1 cellular context compared by ENCODE assay signal in genomic region chr9:127664678-127665507, GRCh38.
TF ChIP-seq lines count a peak whose summit lies in the region.

No MANE protein-coding gene starts in this region.

TF ChIP-seq in HepG2, 621 proteins besides CTCF, POLR2A, EP300 and RAD21 (continued from another document):
- TF ChIP-seq, protein P1, sequence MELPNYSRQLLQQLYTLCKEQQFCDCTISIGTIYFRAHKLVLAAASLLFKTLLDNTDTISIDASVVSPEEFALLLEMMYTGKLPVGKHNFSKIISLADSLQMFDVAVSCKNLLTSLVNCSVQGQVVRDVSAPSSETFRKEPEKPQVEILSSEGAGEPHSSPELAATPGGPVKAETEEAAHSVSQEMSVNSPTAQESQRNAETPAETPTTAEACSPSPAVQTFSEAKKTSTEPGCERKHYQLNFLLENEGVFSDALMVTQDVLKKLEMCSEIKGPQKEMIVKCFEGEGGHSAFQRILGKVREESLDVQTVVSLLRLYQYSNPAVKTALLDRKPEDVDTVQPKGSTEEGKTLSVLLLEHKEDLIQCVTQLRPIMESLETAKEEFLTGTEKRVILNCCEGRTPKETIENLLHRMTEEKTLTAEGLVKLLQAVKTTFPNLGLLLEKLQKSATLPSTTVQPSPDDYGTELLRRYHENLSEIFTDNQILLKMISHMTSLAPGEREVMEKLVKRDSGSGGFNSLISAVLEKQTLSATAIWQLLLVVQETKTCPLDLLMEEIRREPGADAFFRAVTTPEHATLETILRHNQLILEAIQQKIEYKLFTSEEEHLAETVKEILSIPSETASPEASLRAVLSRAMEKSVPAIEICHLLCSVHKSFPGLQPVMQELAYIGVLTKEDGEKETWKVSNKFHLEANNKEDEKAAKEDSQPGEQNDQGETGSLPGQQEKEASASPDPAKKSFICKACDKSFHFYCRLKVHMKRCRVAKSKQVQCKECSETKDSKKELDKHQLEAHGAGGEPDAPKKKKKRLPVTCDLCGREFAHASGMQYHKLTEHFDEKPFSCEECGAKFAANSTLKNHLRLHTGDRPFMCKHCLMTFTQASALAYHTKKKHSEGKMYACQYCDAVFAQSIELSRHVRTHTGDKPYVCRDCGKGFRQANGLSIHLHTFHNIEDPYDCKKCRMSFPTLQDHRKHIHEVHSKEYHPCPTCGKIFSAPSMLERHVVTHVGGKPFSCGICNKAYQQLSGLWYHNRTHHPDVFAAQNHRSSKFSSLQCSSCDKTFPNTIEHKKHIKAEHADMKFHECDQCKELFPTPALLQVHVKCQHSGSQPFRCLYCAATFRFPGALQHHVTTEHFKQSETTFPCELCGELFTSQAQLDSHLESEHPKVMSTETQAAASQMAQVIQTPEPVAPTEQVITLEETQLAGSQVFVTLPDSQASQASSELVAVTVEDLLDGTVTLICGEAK (IDR thresholded peaks at IDR 0.05) = no peak
- TF ChIP-seq, protein P1 (CRISPR knock-in tag; IDR thresholded peaks at IDR 0.05) = no peak
- TF ChIP-seq BHLHE40 (IDR thresholded peaks at IDR 0.05; ENCODE audit: low read length) (no peak), SMAD9 (CRISPR knock-in tag; IDR thresholded peaks at IDR 0.05) (no peak), FUBP1 (CRISPR knock-in tag; IDR thresholded peaks at IDR 0.05; ENCODE audit: borderline replicate concordance) (no peak), ZNF232 (CRISPR knock-in tag; IDR thresholded peaks at IDR 0.05; ENCODE audit: borderline replicate concordance) (no peak), GPN1 (CRISPR knock-in tag; IDR thresholded peaks at IDR 0.05; ENCODE audit: borderline replicate concordance) (no peak), ZNF367 (CRISPR knock-in tag; IDR thresholded peaks at IDR 0.05; ENCODE audit: borderline replicate concordance) (no peak), REXO4 (CRISPR knock-in tag; IDR thresholded peaks at IDR 0.05; ENCODE audit: borderline replicate concordance) (no peak), SNAPC5 (CRISPR knock-in tag; IDR thresholded peaks at IDR 0.05; ENCODE audit: borderline replicate concordance) (no peak), ZNF552 (CRISPR knock-in tag; IDR thresholded peaks at IDR 0.05; ENCODE audit: borderline replicate concordance) (no peak), HDAC6 (IDR thresholded peaks at IDR 0.05; ENCODE audit: low read depth, low read length) (no peak), GTF2F1 (IDR thresholded peaks at IDR 0.05; ENCODE audit: low read length) (no peak), HIVEP1 (CRISPR knock-in tag; IDR thresholded peaks at IDR 0.05) (no peak), HNRNPL (IDR thresholded peaks at IDR 0.05; ENCODE audit: low read depth, low read length) (no peak), ZKSCAN8 (CRISPR knock-in tag; IDR thresholded peaks at IDR 0.05; ENCODE audit: borderline replicate concordance) (no peak), PCBP2 (optimal IDR thresholded peaks at IDR 0.05; ENCODE audit: low read depth, low read length, poor library complexity, severe bottlenecking) (no peak), MAFK (conservative IDR thresholded peaks at IDR 0.05 in 1 of 2, IDR thresholded peaks at IDR 0.05 in 1 of 2; ENCODE audit: low read length in 2 of 2) (no peak), SP1 (IDR thresholded peaks at IDR 0.05) (no peak), SP1 (CRISPR knock-in tag; IDR thresholded peaks at IDR 0.05) (no peak), TSC22D2 (CRISPR knock-in tag; IDR thresholded peaks at IDR 0.05; ENCODE audit: borderline replicate concordance) (no peak), ZNF3 (CRISPR knock-in tag; IDR thresholded peaks at IDR 0.05) (no peak), ZNF326 (CRISPR knock-in tag; IDR thresholded peaks at IDR 0.05; ENCODE audit: borderline replicate concordance) (no peak), KLF9 (CRISPR knock-in tag; IDR thresholded peaks at IDR 0.05; ENCODE audit: low read depth) (no peak)
- TF ChIP-seq, protein P2, sequence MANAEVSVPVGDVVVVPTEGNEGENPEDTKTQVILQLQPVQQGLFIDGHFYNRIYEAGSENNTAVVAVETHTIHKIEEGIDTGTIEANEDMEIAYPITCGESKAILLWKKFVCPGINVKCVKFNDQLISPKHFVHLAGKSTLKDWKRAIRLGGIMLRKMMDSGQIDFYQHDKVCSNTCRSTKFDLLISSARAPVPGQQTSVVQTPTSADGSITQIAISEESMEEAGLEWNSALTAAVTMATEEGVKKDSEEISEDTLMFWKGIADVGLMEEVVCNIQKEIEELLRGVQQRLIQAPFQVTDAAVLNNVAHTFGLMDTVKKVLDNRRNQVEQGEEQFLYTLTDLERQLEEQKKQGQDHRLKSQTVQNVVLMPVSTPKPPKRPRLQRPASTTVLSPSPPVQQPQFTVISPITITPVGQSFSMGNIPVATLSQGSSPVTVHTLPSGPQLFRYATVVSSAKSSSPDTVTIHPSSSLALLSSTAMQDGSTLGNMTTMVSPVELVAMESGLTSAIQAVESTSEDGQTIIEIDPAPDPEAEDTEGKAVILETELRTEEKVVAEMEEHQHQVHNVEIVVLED (CRISPR knock-in tag; IDR thresholded peaks at IDR 0.05; ENCODE audit: borderline replicate concordance) = no peak
- TF ChIP-seq, protein P3, sequence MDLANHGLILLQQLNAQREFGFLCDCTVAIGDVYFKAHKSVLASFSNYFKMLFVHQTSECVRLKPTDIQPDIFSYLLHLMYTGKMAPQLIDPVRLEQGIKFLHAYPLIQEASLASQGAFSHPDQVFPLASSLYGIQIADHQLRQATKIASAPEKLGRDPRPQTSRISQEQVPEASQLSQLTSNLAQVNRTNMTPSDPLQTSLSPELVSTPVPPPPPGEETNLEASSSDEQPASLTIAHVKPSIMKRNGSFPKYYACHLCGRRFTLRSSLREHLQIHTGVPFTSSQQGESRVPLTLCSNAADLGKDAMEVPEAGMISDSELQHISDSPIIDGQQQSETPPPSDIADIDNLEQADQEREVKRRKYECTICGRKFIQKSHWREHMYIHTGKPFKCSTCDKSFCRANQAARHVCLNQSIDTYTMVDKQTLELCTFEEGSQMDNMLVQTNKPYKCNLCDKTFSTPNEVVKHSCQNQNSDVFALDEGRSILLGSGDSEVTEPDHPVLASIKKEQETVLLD (CRISPR knock-in tag; IDR thresholded peaks at IDR 0.05; ENCODE audit: low read depth) = no peak
- TF ChIP-seq, protein P4, sequence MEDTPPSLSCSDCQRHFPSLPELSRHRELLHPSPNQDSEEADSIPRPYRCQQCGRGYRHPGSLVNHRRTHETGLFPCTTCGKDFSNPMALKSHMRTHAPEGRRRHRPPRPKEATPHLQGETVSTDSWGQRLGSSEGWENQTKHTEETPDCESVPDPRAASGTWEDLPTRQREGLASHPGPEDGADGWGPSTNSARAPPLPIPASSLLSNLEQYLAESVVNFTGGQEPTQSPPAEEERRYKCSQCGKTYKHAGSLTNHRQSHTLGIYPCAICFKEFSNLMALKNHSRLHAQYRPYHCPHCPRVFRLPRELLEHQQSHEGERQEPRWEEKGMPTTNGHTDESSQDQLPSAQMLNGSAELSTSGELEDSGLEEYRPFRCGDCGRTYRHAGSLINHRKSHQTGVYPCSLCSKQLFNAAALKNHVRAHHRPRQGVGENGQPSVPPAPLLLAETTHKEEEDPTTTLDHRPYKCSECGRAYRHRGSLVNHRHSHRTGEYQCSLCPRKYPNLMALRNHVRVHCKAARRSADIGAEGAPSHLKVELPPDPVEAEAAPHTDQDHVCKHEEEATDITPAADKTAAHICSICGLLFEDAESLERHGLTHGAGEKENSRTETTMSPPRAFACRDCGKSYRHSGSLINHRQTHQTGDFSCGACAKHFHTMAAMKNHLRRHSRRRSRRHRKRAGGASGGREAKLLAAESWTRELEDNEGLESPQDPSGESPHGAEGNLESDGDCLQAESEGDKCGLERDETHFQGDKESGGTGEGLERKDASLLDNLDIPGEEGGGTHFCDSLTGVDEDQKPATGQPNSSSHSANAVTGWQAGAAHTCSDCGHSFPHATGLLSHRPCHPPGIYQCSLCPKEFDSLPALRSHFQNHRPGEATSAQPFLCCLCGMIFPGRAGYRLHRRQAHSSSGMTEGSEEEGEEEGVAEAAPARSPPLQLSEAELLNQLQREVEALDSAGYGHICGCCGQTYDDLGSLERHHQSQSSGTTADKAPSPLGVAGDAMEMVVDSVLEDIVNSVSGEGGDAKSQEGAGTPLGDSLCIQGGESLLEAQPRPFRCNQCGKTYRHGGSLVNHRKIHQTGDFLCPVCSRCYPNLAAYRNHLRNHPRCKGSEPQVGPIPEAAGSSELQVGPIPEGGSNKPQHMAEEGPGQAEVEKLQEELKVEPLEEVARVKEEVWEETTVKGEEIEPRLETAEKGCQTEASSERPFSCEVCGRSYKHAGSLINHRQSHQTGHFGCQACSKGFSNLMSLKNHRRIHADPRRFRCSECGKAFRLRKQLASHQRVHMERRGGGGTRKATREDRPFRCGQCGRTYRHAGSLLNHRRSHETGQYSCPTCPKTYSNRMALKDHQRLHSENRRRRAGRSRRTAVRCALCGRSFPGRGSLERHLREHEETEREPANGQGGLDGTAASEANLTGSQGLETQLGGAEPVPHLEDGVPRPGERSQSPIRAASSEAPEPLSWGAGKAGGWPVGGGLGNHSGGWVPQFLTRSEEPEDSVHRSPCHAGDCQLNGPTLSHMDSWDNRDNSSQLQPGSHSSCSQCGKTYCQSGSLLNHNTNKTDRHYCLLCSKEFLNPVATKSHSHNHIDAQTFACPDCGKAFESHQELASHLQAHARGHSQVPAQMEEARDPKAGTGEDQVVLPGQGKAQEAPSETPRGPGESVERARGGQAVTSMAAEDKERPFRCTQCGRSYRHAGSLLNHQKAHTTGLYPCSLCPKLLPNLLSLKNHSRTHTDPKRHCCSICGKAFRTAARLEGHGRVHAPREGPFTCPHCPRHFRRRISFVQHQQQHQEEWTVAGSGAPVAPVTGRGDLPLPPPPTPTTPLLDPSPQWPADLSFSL (CRISPR knock-in tag; IDR thresholded peaks at IDR 0.05) = no peak
- TF ChIP-seq, protein P5, sequence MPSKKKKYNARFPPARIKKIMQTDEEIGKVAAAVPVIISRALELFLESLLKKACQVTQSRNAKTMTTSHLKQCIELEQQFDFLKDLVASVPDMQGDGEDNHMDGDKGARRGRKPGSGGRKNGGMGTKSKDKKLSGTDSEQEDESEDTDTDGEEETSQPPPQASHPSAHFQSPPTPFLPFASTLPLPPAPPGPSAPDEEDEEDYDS (CRISPR knock-in tag; IDR thresholded peaks at IDR 0.05) = peak; percentile 46; the same call in 1 of the 2 replicates
